ENCODE assay signal across 8 cellular contexts in genomic region chr3:182404031-182404430, GRCh38.
"Had no signal": no experiment of that assay in that cellular context is flagged by ENCODE, and none has a peak within 500 bp of the region (broad histone marks: within the 10 kb centered on the region; RNA-seq: fewer than 3 reads in every experiment).

No MANE protein-coding gene starts in this region.

- ATAC-seq: GM23338 had no signal

- H3K4me2 ChIP-seq: GM23338 had no signal

- H2AFZ ChIP-seq: GM23338 had no signal

- DNase-seq: H9, HCEC 1CT, IMR-90, KBM-7 had no signal

- H3K4me3 ChIP-seq: GM23338 had no signal

- FAIRE-seq: H1, H54, HTR-8/SVneo had no signal
